Comparison of ENCODE assay signal across 3 cellular contexts in the genomic region with DNA sequence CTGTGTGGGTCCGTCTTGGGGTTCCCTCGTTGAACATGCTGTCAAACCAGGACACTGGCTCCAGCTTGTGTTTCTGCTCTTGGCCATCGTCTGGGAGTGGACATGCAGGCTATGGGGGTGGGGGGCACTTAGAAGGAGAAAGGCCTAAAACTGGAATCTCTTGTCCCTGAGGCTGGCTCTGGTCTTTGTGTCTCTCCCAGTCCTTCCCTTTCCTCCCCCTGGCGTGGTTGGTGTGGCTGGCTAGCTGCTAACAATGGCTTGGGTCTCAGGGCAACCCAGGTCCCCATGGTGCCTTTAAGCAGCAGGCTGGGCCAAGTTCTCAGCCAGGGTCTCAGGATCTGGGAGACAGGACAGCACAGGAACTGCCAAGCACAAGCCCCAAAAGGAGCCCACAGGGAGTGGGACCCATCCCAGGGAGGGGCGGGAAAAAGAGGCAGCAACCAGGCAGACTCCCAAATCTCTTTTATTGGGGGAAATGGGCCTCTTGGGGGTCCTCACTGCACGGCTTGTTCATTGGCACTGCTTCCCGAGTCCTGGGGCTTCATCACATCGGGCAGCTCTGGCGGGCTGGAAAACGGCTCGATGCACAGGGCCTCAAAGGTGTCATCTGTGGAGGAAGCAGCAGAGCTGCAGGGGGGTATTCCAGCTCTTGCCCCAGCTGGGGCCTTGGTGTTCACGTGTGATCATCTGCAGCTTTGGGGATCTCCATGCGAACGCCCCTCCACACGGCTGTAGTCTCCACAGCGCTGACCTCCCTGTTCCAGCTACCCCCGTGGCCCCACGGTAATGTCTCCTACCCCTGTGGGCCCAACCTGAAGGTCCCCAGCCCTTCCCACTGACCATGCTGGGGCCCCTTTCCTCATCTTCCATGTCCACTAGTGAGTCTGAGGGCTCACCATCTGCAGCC.
TF ChIP-seq lines count a peak whose summit lies in the region.

No MANE protein-coding gene starts in this region.

TF ChIP-seq in SK-N-SH, 30 proteins besides CTCF, POLR2A, EP300 and RAD21:
- TF ChIP-seq SIN3A (IDR thresholded peaks at IDR 0.05; ENCODE audit: borderline replicate concordance, low read depth, low read length) (peak; percentile 18; the same call in 1 of the 2 replicates), POLR2AphosphoS5 (IDR thresholded peaks at IDR 0.05; ENCODE audit: low read depth, low read length) (peak; percentile 30; the same call in 1 of the 2 replicates), CHD2 (IDR thresholded peaks at IDR 0.05; ENCODE audit: low read length, partially characterized antibody) (no peak), RCOR1 (IDR thresholded peaks at IDR 0.05; ENCODE audit: low read length) (no peak), YY1 (IDR thresholded peaks at IDR 0.05; ENCODE audit: low read depth) (no peak)
- TF ChIP-seq, protein P1, sequence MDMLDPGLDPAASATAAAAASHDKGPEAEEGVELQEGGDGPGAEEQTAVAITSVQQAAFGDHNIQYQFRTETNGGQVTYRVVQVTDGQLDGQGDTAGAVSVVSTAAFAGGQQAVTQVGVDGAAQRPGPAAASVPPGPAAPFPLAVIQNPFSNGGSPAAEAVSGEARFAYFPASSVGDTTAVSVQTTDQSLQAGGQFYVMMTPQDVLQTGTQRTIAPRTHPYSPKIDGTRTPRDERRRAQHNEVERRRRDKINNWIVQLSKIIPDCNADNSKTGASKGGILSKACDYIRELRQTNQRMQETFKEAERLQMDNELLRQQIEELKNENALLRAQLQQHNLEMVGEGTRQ (IDR thresholded peaks at IDR 0.05; ENCODE audit: borderline replicate concordance, low read depth, low read length) = no peak
- TF ChIP-seq, protein P2, sequence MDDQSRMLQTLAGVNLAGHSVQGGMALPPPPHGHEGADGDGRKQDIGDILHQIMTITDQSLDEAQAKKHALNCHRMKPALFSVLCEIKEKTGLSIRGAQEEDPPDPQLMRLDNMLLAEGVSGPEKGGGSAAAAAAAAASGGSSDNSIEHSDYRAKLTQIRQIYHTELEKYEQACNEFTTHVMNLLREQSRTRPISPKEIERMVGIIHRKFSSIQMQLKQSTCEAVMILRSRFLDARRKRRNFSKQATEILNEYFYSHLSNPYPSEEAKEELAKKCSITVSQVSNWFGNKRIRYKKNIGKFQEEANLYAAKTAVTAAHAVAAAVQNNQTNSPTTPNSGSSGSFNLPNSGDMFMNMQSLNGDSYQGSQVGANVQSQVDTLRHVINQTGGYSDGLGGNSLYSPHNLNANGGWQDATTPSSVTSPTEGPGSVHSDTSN (IDR thresholded peaks at IDR 0.05) = no peak
- TF ChIP-seq, protein P3, sequence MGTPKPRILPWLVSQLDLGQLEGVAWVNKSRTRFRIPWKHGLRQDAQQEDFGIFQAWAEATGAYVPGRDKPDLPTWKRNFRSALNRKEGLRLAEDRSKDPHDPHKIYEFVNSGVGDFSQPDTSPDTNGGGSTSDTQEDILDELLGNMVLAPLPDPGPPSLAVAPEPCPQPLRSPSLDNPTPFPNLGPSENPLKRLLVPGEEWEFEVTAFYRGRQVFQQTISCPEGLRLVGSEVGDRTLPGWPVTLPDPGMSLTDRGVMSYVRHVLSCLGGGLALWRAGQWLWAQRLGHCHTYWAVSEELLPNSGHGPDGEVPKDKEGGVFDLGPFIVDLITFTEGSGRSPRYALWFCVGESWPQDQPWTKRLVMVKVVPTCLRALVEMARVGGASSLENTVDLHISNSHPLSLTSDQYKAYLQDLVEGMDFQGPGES (IDR thresholded peaks at IDR 0.05; ENCODE audit: low read depth, low read length) = no peak
TF ChIP-seq in SK-N-SH: peak in this region for 2.

TF ChIP-seq in SK-N-SH treated with all-trans-retinoic acid at 6 μM for 48 hours, 23 proteins besides CTCF, POLR2A, EP300 and RAD21:
- TF ChIP-seq ARNTL (CRISPR knock-in tag; IDR thresholded peaks at IDR 0.05; ENCODE audit: borderline replicate concordance, low read depth) = no peak
- no peak for TF ChIP-seq ZFP3 (CRISPR knock-in tag; IDR thresholded peaks at IDR 0.05)
- TF ChIP-seq, protein P4, sequence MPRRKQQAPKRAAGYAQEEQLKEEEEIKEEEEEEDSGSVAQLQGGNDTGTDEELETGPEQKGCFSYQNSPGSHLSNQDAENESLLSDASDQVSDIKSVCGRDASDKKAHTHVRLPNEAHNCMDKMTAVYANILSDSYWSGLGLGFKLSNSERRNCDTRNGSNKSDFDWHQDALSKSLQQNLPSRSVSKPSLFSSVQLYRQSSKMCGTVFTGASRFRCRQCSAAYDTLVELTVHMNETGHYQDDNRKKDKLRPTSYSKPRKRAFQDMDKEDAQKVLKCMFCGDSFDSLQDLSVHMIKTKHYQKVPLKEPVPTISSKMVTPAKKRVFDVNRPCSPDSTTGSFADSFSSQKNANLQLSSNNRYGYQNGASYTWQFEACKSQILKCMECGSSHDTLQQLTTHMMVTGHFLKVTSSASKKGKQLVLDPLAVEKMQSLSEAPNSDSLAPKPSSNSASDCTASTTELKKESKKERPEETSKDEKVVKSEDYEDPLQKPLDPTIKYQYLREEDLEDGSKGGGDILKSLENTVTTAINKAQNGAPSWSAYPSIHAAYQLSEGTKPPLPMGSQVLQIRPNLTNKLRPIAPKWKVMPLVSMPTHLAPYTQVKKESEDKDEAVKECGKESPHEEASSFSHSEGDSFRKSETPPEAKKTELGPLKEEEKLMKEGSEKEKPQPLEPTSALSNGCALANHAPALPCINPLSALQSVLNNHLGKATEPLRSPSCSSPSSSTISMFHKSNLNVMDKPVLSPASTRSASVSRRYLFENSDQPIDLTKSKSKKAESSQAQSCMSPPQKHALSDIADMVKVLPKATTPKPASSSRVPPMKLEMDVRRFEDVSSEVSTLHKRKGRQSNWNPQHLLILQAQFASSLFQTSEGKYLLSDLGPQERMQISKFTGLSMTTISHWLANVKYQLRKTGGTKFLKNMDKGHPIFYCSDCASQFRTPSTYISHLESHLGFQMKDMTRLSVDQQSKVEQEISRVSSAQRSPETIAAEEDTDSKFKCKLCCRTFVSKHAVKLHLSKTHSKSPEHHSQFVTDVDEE (CRISPR knock-in tag; IDR thresholded peaks at IDR 0.05) = no peak
- no peak for TF ChIP-seq ZNF70 (CRISPR knock-in tag; IDR thresholded peaks at IDR 0.05)
- no peak for TF ChIP-seq ZC3H10 (CRISPR knock-in tag; IDR thresholded peaks at IDR 0.05)
- no peak for TF ChIP-seq OSR1 (CRISPR knock-in tag; IDR thresholded peaks at IDR 0.05)
- TF ChIP-seq TCF4 (CRISPR knock-in tag; IDR thresholded peaks at IDR 0.05; ENCODE audit: borderline replicate concordance) = no peak
- TF ChIP-seq ESRRG (CRISPR knock-in tag; IDR thresholded peaks at IDR 0.05) = no peak
- TF ChIP-seq ZNF565 (CRISPR knock-in tag; conservative IDR thresholded peaks at IDR 0.05; ENCODE audit: low read depth) = no peak
- no peak for TF ChIP-seq PPARA (CRISPR knock-in tag; IDR thresholded peaks at IDR 0.05; ENCODE audit: borderline replicate concordance)
- no peak for TF ChIP-seq ZNF8 (CRISPR knock-in tag; IDR thresholded peaks at IDR 0.05)
- TF ChIP-seq GLIS3 (CRISPR knock-in tag; IDR thresholded peaks at IDR 0.05) = no peak

TF ChIP-seq in HEK293, 187 proteins besides CTCF, POLR2A, EP300 and RAD21 (continues in another document):
- peak; percentile 32; the same call in 1 of the 2 replicates for TF ChIP-seq ZNF341 (tag by site-specific recombination; IDR thresholded peaks at IDR 0.05; ENCODE audit: low read depth)
- no peak for TF ChIP-seq ZNF677 (tag by site-specific recombination; IDR thresholded peaks at IDR 0.05)
- TF ChIP-seq, protein P5, sequence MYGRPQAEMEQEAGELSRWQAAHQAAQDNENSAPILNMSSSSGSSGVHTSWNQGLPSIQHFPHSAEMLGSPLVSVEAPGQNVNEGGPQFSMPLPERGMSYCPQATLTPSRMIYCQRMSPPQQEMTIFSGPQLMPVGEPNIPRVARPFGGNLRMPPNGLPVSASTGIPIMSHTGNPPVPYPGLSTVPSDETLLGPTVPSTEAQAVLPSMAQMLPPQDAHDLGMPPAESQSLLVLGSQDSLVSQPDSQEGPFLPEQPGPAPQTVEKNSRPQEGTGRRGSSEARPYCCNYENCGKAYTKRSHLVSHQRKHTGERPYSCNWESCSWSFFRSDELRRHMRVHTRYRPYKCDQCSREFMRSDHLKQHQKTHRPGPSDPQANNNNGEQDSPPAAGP (tag by site-specific recombination; IDR thresholded peaks at IDR 0.05) = no peak
- TF ChIP-seq ZBTB7A (tag by site-specific recombination; IDR thresholded peaks at IDR 0.05; ENCODE audit: low read depth) = no peak
- TF ChIP-seq ZNF157 (tag by site-specific recombination; IDR thresholded peaks at IDR 0.05) = no peak
- no peak for TF ChIP-seq OVOL3 (tag by site-specific recombination; IDR thresholded peaks at IDR 0.05)
- TF ChIP-seq ZNF404 (tag by site-specific recombination; IDR thresholded peaks at IDR 0.05) = no peak
- TF ChIP-seq GLIS2 (tag by site-specific recombination; IDR thresholded peaks at IDR 0.05) = peak; percentile 63
- no peak for TF ChIP-seq ZBTB1 (tag by site-specific recombination; IDR thresholded peaks at IDR 0.05)
- no peak for TF ChIP-seq ZNF629 (tag by site-specific recombination; IDR thresholded peaks at IDR 0.05)
- no peak for TF ChIP-seq SETDB1 (IDR thresholded peaks at IDR 0.05; ENCODE audit: insufficient read length, low read length)
- no peak for TF ChIP-seq ZNF658 (tag by site-specific recombination; IDR thresholded peaks at IDR 0.05)
- no peak for TF ChIP-seq ZNF544 (tag by site-specific recombination; IDR thresholded peaks at IDR 0.05)
- no peak for TF ChIP-seq REPIN1 (tag by site-specific recombination; IDR thresholded peaks at IDR 0.05; ENCODE audit: low read depth)
- TF ChIP-seq, protein P6, sequence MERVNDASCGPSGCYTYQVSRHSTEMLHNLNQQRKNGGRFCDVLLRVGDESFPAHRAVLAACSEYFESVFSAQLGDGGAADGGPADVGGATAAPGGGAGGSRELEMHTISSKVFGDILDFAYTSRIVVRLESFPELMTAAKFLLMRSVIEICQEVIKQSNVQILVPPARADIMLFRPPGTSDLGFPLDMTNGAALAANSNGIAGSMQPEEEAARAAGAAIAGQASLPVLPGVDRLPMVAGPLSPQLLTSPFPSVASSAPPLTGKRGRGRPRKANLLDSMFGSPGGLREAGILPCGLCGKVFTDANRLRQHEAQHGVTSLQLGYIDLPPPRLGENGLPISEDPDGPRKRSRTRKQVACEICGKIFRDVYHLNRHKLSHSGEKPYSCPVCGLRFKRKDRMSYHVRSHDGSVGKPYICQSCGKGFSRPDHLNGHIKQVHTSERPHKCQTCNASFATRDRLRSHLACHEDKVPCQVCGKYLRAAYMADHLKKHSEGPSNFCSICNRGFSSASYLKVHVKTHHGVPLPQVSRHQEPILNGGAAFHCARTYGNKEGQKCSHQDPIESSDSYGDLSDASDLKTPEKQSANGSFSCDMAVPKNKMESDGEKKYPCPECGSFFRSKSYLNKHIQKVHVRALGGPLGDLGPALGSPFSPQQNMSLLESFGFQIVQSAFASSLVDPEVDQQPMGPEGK (tag by site-specific recombination; IDR thresholded peaks at IDR 0.05) = 0 out of 2 replicates have a peak, but pooled peaks have one; percentile 31
- peak; percentile 82 for TF ChIP-seq ZFP69B (tag by site-specific recombination; IDR thresholded peaks at IDR 0.05)
- no peak for TF ChIP-seq ZNF624 (tag by site-specific recombination; IDR thresholded peaks at IDR 0.05)
- no peak for TF ChIP-seq ZNF747 (tag by site-specific recombination; IDR thresholded peaks at IDR 0.05)
- TF ChIP-seq, protein P7, sequence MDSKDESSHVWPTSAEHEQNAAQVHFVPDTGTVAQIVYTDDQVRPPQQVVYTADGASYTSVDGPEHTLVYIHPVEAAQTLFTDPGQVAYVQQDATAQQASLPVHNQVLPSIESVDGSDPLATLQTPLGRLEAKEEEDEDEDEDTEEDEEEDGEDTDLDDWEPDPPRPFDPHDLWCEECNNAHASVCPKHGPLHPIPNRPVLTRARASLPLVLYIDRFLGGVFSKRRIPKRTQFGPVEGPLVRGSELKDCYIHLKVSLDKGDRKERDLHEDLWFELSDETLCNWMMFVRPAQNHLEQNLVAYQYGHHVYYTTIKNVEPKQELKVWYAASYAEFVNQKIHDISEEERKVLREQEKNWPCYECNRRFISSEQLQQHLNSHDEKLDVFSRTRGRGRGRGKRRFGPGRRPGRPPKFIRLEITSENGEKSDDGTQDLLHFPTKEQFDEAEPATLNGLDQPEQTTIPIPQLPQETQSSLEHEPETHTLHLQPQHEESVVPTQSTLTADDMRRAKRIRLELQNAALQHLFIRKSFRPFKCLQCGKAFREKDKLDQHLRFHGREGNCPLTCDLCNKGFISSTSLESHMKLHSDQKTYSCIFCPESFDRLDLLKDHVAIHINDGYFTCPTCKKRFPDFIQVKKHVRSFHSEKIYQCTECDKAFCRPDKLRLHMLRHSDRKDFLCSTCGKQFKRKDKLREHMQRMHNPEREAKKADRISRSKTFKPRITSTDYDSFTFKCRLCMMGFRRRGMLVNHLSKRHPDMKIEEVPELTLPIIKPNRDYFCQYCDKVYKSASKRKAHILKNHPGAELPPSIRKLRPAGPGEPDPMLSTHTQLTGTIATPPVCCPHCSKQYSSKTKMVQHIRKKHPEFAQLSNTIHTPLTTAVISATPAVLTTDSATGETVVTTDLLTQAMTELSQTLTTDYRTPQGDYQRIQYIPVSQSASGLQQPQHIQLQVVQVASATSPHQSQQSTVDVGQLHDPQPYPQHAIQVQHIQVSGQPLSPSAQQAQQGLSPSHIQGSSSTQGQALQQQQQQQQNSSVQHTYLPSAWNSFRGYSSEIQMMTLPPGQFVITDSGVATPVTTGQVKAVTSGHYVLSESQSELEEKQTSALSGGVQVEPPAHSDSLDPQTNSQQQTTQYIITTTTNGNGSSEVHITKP (tag by site-specific recombination; IDR thresholded peaks at IDR 0.05) = 0 out of 2 replicates have a peak, but pooled peaks have one; percentile 9
- TF ChIP-seq ZNF23 (tag by site-specific recombination; IDR thresholded peaks at IDR 0.05; ENCODE audit: borderline replicate concordance) = no peak
- TF ChIP-seq, protein P8, sequence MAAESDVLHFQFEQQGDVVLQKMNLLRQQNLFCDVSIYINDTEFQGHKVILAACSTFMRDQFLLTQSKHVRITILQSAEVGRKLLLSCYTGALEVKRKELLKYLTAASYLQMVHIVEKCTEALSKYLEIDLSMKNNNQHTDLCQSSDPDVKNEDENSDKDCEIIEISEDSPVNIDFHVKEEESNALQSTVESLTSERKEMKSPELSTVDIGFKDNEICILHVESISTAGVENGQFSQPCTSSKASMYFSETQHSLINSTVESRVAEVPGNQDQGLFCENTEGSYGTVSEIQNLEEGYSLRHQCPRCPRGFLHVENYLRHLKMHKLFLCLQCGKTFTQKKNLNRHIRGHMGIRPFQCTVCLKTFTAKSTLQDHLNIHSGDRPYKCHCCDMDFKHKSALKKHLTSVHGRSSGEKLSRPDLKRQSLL (tag by site-specific recombination; IDR thresholded peaks at IDR 0.05) = no peak
- no peak for TF ChIP-seq ZNF292 (tag by site-specific recombination; IDR thresholded peaks at IDR 0.05; ENCODE audit: borderline replicate concordance, low read depth)
- no peak for TF ChIP-seq ZNF202 (tag by site-specific recombination; IDR thresholded peaks at IDR 0.05; ENCODE audit: borderline replicate concordance)
- TF ChIP-seq ZNF350 (tag by site-specific recombination; IDR thresholded peaks at IDR 0.05) = no peak
- no peak for TF ChIP-seq ZBTB21 (tag by site-specific recombination; IDR thresholded peaks at IDR 0.05)
- no peak for TF ChIP-seq KLF1 (tag by site-specific recombination; IDR thresholded peaks at IDR 0.05)
- TF ChIP-seq WT1 (tag by site-specific recombination; IDR thresholded peaks at IDR 0.05) = no peak
- TF ChIP-seq, protein P9, sequence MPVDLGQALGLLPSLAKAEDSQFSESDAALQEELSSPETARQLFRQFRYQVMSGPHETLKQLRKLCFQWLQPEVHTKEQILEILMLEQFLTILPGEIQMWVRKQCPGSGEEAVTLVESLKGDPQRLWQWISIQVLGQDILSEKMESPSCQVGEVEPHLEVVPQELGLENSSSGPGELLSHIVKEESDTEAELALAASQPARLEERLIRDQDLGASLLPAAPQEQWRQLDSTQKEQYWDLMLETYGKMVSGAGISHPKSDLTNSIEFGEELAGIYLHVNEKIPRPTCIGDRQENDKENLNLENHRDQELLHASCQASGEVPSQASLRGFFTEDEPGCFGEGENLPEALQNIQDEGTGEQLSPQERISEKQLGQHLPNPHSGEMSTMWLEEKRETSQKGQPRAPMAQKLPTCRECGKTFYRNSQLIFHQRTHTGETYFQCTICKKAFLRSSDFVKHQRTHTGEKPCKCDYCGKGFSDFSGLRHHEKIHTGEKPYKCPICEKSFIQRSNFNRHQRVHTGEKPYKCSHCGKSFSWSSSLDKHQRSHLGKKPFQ (tag by site-specific recombination; IDR thresholded peaks at IDR 0.05) = no peak
- TF ChIP-seq ZSCAN16 (tag by site-specific recombination; IDR thresholded peaks at IDR 0.05) = no peak
